1 cellular context compared by ENCODE assay signal in the genomic region with DNA sequence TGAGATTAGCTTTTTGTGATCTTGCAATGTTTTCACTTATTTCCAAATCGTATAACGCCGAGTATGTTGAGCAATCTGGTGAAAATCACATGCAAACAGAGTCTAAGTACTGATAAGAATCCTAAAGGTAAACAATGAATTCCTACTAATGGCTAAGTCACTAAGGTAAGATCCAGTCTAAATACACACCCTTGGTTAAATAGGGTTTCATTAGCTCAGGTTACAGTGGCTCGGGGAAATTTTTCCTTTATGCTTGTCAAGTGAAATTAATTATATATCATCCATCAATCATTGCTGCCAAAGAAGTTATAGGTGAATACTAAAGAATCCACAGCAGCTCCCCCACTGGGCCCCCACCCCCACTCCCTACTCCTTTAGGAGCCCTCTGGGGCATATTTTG.
A peak's percentile ranks its signal among the peaks of the same experiment; 100 is the strongest.
TF ChIP-seq lines count a peak whose summit lies in the region.

No MANE protein-coding gene starts in this region.

TF ChIP-seq in HEK293, 187 proteins besides CTCF, POLR2A, EP300 and RAD21 (continued from another document and continues in another):
- TF ChIP-seq, protein P1, sequence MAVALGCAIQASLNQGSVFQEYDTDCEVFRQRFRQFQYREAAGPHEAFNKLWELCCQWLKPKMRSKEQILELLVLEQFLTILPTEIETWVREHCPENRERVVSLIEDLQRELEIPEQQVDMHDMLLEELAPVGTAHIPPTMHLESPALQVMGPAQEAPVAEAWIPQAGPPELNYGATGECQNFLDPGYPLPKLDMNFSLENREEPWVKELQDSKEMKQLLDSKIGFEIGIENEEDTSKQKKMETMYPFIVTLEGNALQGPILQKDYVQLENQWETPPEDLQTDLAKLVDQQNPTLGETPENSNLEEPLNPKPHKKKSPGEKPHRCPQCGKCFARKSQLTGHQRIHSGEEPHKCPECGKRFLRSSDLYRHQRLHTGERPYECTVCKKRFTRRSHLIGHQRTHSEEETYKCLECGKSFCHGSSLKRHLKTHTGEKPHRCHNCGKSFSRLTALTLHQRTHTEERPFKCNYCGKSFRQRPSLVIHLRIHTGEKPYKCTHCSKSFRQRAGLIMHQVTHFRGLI (tag by site-specific recombination; IDR thresholded peaks at IDR 0.05) = no peak
- no peak for TF ChIP-seq ZNF585B (tag by site-specific recombination; IDR thresholded peaks at IDR 0.05)
- no peak for TF ChIP-seq ZNF701 (tag by site-specific recombination; IDR thresholded peaks at IDR 0.05)
- no peak for TF ChIP-seq ZNF335 (tag by site-specific recombination; conservative IDR thresholded peaks at IDR 0.05)
- TF ChIP-seq KLF10 (tag by site-specific recombination; IDR thresholded peaks at IDR 0.05) = no peak
- TF ChIP-seq OSR2 (tag by site-specific recombination; IDR thresholded peaks at IDR 0.05) = peak; percentile 76; the same call in 1 of the 2 replicates
- no peak for TF ChIP-seq ZNF785 (tag by site-specific recombination; IDR thresholded peaks at IDR 0.05)
- no peak for TF ChIP-seq ZFP3 (tag by site-specific recombination; IDR thresholded peaks at IDR 0.05; ENCODE audit: low read depth)
- no peak for TF ChIP-seq HOXC10 (CRISPR knock-in tag; IDR thresholded peaks at IDR 0.05)
- TF ChIP-seq, protein P2, sequence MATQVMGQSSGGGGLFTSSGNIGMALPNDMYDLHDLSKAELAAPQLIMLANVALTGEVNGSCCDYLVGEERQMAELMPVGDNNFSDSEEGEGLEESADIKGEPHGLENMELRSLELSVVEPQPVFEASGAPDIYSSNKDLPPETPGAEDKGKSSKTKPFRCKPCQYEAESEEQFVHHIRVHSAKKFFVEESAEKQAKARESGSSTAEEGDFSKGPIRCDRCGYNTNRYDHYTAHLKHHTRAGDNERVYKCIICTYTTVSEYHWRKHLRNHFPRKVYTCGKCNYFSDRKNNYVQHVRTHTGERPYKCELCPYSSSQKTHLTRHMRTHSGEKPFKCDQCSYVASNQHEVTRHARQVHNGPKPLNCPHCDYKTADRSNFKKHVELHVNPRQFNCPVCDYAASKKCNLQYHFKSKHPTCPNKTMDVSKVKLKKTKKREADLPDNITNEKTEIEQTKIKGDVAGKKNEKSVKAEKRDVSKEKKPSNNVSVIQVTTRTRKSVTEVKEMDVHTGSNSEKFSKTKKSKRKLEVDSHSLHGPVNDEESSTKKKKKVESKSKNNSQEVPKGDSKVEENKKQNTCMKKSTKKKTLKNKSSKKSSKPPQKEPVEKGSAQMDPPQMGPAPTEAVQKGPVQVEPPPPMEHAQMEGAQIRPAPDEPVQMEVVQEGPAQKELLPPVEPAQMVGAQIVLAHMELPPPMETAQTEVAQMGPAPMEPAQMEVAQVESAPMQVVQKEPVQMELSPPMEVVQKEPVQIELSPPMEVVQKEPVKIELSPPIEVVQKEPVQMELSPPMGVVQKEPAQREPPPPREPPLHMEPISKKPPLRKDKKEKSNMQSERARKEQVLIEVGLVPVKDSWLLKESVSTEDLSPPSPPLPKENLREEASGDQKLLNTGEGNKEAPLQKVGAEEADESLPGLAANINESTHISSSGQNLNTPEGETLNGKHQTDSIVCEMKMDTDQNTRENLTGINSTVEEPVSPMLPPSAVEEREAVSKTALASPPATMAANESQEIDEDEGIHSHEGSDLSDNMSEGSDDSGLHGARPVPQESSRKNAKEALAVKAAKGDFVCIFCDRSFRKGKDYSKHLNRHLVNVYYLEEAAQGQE (tag by site-specific recombination; IDR thresholded peaks at IDR 0.05) = no peak
- TF ChIP-seq BCL11A (tag by site-specific recombination; IDR thresholded peaks at IDR 0.05; ENCODE audit: low read depth) = 0 out of 2 replicates have a peak, but pooled peaks have one; percentile 24
- TF ChIP-seq, protein P3, sequence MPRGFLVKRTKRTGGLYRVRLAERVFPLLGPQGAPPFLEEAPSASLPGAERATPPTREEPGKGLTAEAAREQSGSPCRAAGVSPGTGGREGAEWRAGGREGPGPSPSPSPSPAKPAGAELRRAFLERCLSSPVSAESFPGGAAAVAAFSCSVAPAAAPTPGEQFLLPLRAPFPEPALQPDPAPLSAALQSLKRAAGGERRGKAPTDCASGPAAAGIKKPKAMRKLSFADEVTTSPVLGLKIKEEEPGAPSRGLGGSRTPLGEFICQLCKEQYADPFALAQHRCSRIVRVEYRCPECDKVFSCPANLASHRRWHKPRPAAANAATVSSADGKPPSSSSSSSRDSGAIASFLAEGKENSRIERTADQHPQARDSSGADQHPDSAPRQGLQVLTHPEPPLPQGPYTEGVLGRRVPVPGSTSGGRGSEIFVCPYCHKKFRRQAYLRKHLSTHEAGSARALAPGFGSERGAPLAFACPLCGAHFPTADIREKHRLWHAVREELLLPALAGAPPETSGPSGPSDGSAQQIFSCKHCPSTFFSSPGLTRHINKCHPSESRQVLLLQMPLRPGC (tag by site-specific recombination; IDR thresholded peaks at IDR 0.05) = 0 out of 2 replicates have a peak, but pooled peaks have one; percentile 23
- no peak for TF ChIP-seq ZNF76 (tag by site-specific recombination; IDR thresholded peaks at IDR 0.05; ENCODE audit: borderline replicate concordance, low read depth)
- TF ChIP-seq, protein P4, sequence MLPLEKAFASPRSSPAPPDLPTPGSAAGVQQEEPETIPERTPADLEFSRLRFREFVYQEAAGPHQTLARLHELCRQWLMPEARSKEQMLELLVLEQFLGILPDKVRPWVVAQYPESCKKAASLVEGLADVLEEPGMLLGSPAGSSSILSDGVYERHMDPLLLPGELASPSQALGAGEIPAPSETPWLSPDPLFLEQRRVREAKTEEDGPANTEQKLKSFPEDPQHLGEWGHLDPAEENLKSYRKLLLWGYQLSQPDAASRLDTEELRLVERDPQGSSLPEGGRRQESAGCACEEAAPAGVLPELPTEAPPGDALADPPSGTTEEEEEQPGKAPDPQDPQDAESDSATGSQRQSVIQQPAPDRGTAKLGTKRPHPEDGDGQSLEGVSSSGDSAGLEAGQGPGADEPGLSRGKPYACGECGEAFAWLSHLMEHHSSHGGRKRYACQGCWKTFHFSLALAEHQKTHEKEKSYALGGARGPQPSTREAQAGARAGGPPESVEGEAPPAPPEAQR (tag by site-specific recombination; IDR thresholded peaks at IDR 0.05) = no peak
- TF ChIP-seq ZNF621 (tag by site-specific recombination; IDR thresholded peaks at IDR 0.05) = no peak
- TF ChIP-seq ZSCAN16 (tag by site-specific recombination; IDR thresholded peaks at IDR 0.05) = no peak
- TF ChIP-seq ZNF521 (tag by site-specific recombination; IDR thresholded peaks at IDR 0.05) = no peak
- TF ChIP-seq, protein P5, sequence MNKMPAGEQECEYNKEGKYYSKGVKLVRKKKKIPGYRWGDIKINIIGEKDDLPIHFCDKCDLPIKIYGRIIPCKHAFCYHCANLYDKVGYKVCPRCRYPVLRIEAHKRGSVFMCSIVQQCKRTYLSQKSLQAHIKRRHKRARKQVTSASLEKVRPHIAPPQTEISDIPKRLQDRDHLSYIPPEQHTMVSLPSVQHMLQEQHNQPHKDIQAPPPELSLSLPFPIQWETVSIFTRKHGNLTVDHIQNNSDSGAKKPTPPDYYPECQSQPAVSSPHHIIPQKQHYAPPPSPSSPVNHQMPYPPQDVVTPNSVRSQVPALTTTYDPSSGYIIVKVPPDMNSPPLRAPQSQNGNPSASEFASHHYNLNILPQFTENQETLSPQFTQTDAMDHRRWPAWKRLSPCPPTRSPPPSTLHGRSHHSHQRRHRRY (tag by site-specific recombination; IDR thresholded peaks at IDR 0.05) = no peak
- TF ChIP-seq YY1 (tag by site-specific recombination; IDR thresholded peaks at IDR 0.05) = no peak
- TF ChIP-seq SCRT2 (tag by site-specific recombination; IDR thresholded peaks at IDR 0.05) = no peak
- TF ChIP-seq RBAK (tag by site-specific recombination; IDR thresholded peaks at IDR 0.05) = no peak
- no peak for TF ChIP-seq ZNF747 (tag by site-specific recombination; IDR thresholded peaks at IDR 0.05)
- TF ChIP-seq ZNF223 (tag by site-specific recombination; IDR thresholded peaks at IDR 0.05) = no peak
- TF ChIP-seq ZNF366 (tag by site-specific recombination; conservative IDR thresholded peaks at IDR 0.05) = peak; percentile 58
- TF ChIP-seq, protein P6, sequence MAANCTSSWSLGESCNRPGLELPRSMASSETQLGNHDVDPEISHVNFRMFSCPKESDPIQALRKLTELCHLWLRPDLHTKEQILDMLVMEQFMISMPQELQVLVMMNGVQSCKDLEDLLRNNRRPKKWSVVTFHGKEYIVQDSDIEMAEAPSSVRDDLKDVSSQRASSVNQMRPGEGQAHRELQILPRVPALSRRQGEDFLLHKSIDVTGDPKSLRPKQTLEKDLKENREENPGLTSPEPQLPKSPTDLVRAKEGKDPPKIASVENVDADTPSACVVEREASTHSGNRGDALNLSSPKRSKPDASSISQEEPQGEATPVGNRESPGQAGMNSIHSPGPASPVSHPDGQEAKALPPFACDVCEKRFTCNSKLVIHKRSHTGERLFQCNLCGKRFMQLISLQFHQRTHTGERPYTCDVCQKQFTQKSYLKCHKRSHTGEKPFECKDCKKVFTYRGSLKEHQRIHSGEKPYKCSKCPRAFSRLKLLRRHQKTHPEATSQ (tag by site-specific recombination; IDR thresholded peaks at IDR 0.05) = no peak
- no peak; the same call in 1 of the 2 replicates for TF ChIP-seq KLF7 (tag by site-specific recombination; IDR thresholded peaks at IDR 0.05; ENCODE audit: borderline replicate concordance)
- TF ChIP-seq SCRT1 (tag by site-specific recombination; IDR thresholded peaks at IDR 0.05; ENCODE audit: borderline replicate concordance) = no peak
- TF ChIP-seq ZNF677 (tag by site-specific recombination; IDR thresholded peaks at IDR 0.05) = no peak
- TF ChIP-seq ZNF2 (tag by site-specific recombination; IDR thresholded peaks at IDR 0.05) = no peak
- TF ChIP-seq, protein P7, sequence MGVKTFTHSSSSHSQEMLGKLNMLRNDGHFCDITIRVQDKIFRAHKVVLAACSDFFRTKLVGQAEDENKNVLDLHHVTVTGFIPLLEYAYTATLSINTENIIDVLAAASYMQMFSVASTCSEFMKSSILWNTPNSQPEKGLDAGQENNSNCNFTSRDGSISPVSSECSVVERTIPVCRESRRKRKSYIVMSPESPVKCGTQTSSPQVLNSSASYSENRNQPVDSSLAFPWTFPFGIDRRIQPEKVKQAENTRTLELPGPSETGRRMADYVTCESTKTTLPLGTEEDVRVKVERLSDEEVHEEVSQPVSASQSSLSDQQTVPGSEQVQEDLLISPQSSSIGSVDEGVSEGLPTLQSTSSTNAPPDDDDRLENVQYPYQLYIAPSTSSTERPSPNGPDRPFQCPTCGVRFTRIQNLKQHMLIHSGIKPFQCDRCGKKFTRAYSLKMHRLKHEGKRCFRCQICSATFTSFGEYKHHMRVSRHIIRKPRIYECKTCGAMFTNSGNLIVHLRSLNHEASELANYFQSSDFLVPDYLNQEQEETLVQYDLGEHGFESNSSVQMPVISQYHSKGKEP (tag by site-specific recombination; IDR thresholded peaks at IDR 0.05) = no peak
- TF ChIP-seq ZNF174 (tag by site-specific recombination; IDR thresholded peaks at IDR 0.05) = no peak
- peak; percentile 72 for TF ChIP-seq PRDM1 (tag by site-specific recombination; IDR thresholded peaks at IDR 0.05)
- TF ChIP-seq ZNF341 (tag by site-specific recombination; IDR thresholded peaks at IDR 0.05; ENCODE audit: low read depth) = no peak
- TF ChIP-seq ZEB2 (tag by site-specific recombination; IDR thresholded peaks at IDR 0.05) = no peak
- TF ChIP-seq GFI1B (tag by site-specific recombination; IDR thresholded peaks at IDR 0.05) = 0 out of 2 replicates have a peak, but pooled peaks have one; percentile 38
- no peak for TF ChIP-seq SP2 (tag by site-specific recombination; IDR thresholded peaks at IDR 0.05)
- no peak for TF ChIP-seq ZNF248 (tag by site-specific recombination; IDR thresholded peaks at IDR 0.05)
- TF ChIP-seq, protein P8, sequence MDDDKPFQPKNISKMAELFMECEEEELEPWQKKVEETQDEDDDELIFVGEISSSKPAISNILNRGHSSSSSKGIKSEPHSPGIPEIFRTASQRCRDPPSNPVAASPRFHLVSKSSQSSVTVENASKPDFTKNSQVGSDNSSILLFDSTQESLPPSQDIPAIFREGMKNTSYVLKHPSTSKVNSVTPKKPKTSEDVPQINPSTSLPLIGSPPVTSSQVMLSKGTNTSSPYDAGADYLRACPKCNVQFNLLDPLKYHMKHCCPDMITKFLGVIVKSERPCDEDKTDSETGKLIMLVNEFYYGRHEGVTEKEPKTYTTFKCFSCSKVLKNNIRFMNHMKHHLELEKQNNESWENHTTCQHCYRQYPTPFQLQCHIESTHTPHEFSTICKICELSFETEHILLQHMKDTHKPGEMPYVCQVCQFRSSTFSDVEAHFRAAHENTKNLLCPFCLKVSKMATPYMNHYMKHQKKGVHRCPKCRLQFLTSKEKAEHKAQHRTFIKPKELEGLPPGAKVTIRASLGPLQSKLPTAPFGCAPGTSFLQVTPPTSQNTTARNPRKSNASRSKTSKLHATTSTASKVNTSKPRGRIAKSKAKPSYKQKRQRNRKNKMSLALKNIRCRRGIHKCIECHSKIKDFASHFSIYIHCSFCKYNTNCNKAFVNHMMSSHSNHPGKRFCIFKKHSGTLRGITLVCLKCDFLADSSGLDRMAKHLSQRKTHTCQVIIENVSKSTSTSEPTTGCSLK (tag by site-specific recombination; IDR thresholded peaks at IDR 0.05) = no peak
- no peak for TF ChIP-seq KLF16 (tag by site-specific recombination; IDR thresholded peaks at IDR 0.05)
- TF ChIP-seq, protein P9, sequence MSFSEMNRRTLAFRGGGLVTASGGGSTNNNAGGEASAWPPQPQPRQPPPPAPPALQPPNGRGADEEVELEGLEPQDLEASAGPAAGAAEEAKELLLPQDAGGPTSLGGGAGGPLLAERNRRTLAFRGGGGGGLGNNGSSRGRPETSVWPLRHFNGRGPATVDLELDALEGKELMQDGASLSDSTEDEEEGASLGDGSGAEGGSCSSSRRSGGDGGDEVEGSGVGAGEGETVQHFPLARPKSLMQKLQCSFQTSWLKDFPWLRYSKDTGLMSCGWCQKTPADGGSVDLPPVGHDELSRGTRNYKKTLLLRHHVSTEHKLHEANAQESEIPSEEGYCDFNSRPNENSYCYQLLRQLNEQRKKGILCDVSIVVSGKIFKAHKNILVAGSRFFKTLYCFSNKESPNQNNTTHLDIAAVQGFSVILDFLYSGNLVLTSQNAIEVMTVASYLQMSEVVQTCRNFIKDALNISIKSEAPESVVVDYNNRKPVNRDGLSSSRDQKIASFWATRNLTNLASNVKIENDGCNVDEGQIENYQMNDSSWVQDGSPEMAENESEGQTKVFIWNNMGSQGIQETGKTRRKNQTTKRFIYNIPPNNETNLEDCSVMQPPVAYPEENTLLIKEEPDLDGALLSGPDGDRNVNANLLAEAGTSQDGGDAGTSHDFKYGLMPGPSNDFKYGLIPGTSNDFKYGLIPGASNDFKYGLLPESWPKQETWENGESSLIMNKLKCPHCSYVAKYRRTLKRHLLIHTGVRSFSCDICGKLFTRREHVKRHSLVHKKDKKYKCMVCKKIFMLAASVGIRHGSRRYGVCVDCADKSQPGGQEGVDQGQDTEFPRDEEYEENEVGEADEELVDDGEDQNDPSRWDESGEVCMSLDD (tag by site-specific recombination; IDR thresholded peaks at IDR 0.05) = no peak
- TF ChIP-seq ZNF768 (tag by site-specific recombination; IDR thresholded peaks at IDR 0.05) = no peak
- TF ChIP-seq ZNF426 (tag by site-specific recombination; IDR thresholded peaks at IDR 0.05) = no peak
- TF ChIP-seq HOXD13 (CRISPR knock-in tag; IDR thresholded peaks at IDR 0.05; ENCODE audit: borderline replicate concordance) = no peak
- no peak for TF ChIP-seq ZSCAN23 (tag by site-specific recombination; IDR thresholded peaks at IDR 0.05)
- no peak for TF ChIP-seq ZNF623 (tag by site-specific recombination; IDR thresholded peaks at IDR 0.05)
- no peak for TF ChIP-seq ZNF140 (tag by site-specific recombination; IDR thresholded peaks at IDR 0.05)
- TF ChIP-seq ZNF664 (tag by site-specific recombination; IDR thresholded peaks at IDR 0.05) = no peak
- TF ChIP-seq ZBTB8A (tag by site-specific recombination; IDR thresholded peaks at IDR 0.05) = no peak
- TF ChIP-seq ZNF514 (tag by site-specific recombination; IDR thresholded peaks at IDR 0.05) = no peak
- TF ChIP-seq ZNF776 (tag by site-specific recombination; IDR thresholded peaks at IDR 0.05; ENCODE audit: borderline replicate concordance) = no peak
- TF ChIP-seq WT1 (tag by site-specific recombination; IDR thresholded peaks at IDR 0.05) = peak; percentile 89
